18 cellular contexts compared by ENCODE assay signal in the genomic region with DNA sequence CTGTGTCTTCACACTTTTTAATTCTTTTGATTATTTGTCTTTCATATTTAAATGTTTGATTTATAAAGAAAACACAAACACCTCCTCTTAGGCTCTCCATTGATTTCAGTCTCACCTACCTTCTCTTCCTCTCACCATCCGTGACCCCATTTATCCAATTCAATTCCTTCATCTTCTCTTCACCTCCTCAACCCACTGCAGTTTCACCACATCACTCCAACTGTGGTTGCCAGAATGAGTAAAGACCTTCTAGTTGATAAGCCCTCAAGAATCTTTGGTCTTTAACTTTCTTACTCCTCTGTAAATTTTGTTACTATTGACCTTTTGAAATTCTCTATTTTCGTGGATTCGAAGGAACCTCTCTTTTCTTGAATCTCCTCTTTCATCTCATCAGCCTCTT.
"Had no signal": no experiment of that assay in that cellular context is flagged by ENCODE, and none has a peak within 500 bp of the region (broad histone marks: within the 10 kb centered on the region; RNA-seq: fewer than 3 reads in every experiment).

No MANE protein-coding gene starts in this region.

- DNase-seq: KBM-7, NCI-H1092, NCI-H1105 treated with DMSO at 0.1 percent for 48 hours, NCI-H1417 treated with DMSO at 0.1 percent for 48 hours, NCI-H146, NCI-H1694 treated with DMSO at 0.1 percent for 48 hours, NCI-H1930, NCI-H2081, NCI-H2171, NCI-H226, NCI-H446, NCI-H510A, NCI-H524 treated with DMSO at 0.1 percent for 48 hours, NCI-H69, NCI-H774, Right ventricle myocardium superior, RPMI8226, SIG-M5 had no signal
